ENCODE assay signal across 16 cellular contexts in genomic region chr1:29355375-29355774, GRCh38.
DNase-seq lines count a peak whose midpoint lies in the region; ATAC-seq and TF ChIP-seq lines count a peak whose summit lies in the region.
"Had no signal": no experiment of that assay in that cellular context is flagged by ENCODE, and none has a peak within 500 bp of the region (broad histone marks: within the 10 kb centered on the region; RNA-seq: fewer than 3 reads in every experiment).

No MANE protein-coding gene starts in this region.

- POLR2A ChIA-PET in activated CD8-positive, alpha-beta T cell treated with anti-CD3 and anti-CD28 coated beads for 36 hours (lab: Charles Lee), result no interaction called here
- POLR2A ChIA-PET in activated CD8-positive, alpha-beta T cell treated with anti-CD3 and anti-CD28 coated beads, Interleukin-2, amount 10 ng/mL, durations not matched to agents 7 days and 5 days (lab: Charles Lee), result no interaction called here

- DNase-seq in activated CD8-positive, alpha-beta T cell treated with anti-CD3 and anti-CD28 coated beads for 36 hours, result peak; percentile 4
- no peak for DNase-seq in activated CD8-positive, alpha-beta T cell treated with anti-CD3 and anti-CD28 coated beads, Interleukin-2, amount 10 ng/mL, durations not matched to agents 7 days and 5 days
- DNase-seq in COR-L47 (lab: John Stamatoyannopoulos, UW), result peak; percentile 58
- DNase-seq in NCI-H2081 treated with DMSO at 0.1 percent for 48 hours (lab: John Stamatoyannopoulos, UW), result peak; percentile 45
- no peak for DNase-seq in osteocyte (ENCODE audit: extremely low spot score, unreplicated experiment)
- DNase-seq in stimulated activated CD4-positive, alpha-beta T cell treated with anti-CD3 and anti-CD28 coated beads, Interleukin-4, amount 100 ng/mL, for 4 hours, result no peak
- DNase-seq: CD4-positive, alpha-beta memory T cell; DMS79; HCEC 1CT; NCI-H1436; NCI-H2107; NCI-H446; SHP77 had no signal

- no peaks in the 10 kb centered on the region for H3K9me3 ChIP-seq in neural cell (ENCODE audit: low read length)

- peak overlapping the region; percentile 49 for H3K4me3 ChIP-seq in neural cell (ENCODE audit: low read length)

- peak; percentile 10 for ATAC-seq in activated CD8-positive, alpha-beta T cell treated with anti-CD3 and anti-CD28 coated beads for 36 hours
- ATAC-seq in activated CD8-positive, alpha-beta T cell treated with anti-CD3 and anti-CD28 coated beads, Interleukin-2, amount 10 ng/mL, durations not matched to agents 7 days and 5 days, result no peak
- ATAC-seq in GM18870 (IDR thresholded peaks at IDR 0.05; ENCODE audit: unreplicated experiment), result no peak
- ATAC-seq: SK-N-SH treated with all-trans-retinoic acid at 6 μM for 48 hours had no signal

- H3K79me2 ChIP-seq in neural cell (replicated peaks; ENCODE audit: insufficient read depth, low read length), result no peaks in the 10 kb centered on the region

- TF ChIP-seq CTCF in activated CD8-positive, alpha-beta T cell treated with anti-CD3 and anti-CD28 coated beads for 36 hours (IDR thresholded peaks at IDR 0.05), result no peak
- TF ChIP-seq CTCF in neural cell (IDR thresholded peaks at IDR 0.05; ENCODE audit: poor library complexity, severe bottlenecking), result peak; percentile 52
- no peak for TF ChIP-seq CTCF in osteocyte (IDR thresholded peaks at IDR 0.05)

- H3K9me2 ChIP-seq in neural cell (ENCODE audit: insufficient read depth, low read length), result no peaks in the 10 kb centered on the region

- TF ChIP-seq RAD21 in neural cell (conservative IDR thresholded peaks at IDR 0.05), result peak; percentile 46

- intact Hi-C loops in activated CD8-positive, alpha-beta T cell treated with anti-CD3 and anti-CD28 coated beads for 36 hours (cut with micrococcal nuclease), result no loop called here

- H4K20me1 ChIP-seq in neural cell (ENCODE audit: insufficient read depth), result no peaks in the 10 kb centered on the region

- H3K27me3 ChIP-seq in neural cell (ENCODE audit: insufficient read depth, low read depth, low read length), result no peaks in the 10 kb centered on the region

- no peak overlapping the region for H3K27ac Mint-ChIP-seq in activated CD8-positive, alpha-beta T cell treated with anti-CD3 and anti-CD28 coated beads for 36 hours
- H3K27ac Mint-ChIP-seq in activated CD8-positive, alpha-beta T cell treated with anti-CD3 and anti-CD28 coated beads, Interleukin-2, amount 10 ng/mL, durations not matched to agents 7 days and 5 days, result no peak overlapping the region
- no peak overlapping the region for H3K27ac Mint-ChIP-seq in osteocyte (ENCODE audit: unreplicated experiment)

- H3K9me3 Mint-ChIP-seq in activated CD8-positive, alpha-beta T cell treated with anti-CD3 and anti-CD28 coated beads for 36 hours, result no peaks in the 10 kb centered on the region
- H3K9me3 Mint-ChIP-seq in activated CD8-positive, alpha-beta T cell treated with anti-CD3 and anti-CD28 coated beads, Interleukin-2, amount 10 ng/mL, durations not matched to agents 7 days and 5 days (ENCODE audit: insufficient read depth), result no peaks in the 10 kb centered on the region
- no peaks in the 10 kb centered on the region for H3K9me3 Mint-ChIP-seq in osteocyte (ENCODE audit: unreplicated experiment)

- H3K4me1 Mint-ChIP-seq in activated CD8-positive, alpha-beta T cell treated with anti-CD3 and anti-CD28 coated beads for 36 hours (ENCODE audit: low read depth), result peaks cover 5% of the 10 kb centered on the region
- H3K4me1 Mint-ChIP-seq in activated CD8-positive, alpha-beta T cell treated with anti-CD3 and anti-CD28 coated beads, Interleukin-2, amount 10 ng/mL, durations not matched to agents 7 days and 5 days (ENCODE audit: low read depth), result peaks cover 7% of the 10 kb centered on the region
- H3K4me1 Mint-ChIP-seq in osteocyte (ENCODE audit: unreplicated experiment), result no peaks in the 10 kb centered on the region

- peak overlapping the region; percentile 18 for H3K4me2 ChIP-seq in neural cell (ENCODE audit: low read length)

- H3K36me3 Mint-ChIP-seq in activated CD8-positive, alpha-beta T cell treated with anti-CD3 and anti-CD28 coated beads for 36 hours (ENCODE audit: low read depth), result no peaks in the 10 kb centered on the region
- H3K36me3 Mint-ChIP-seq in activated CD8-positive, alpha-beta T cell treated with anti-CD3 and anti-CD28 coated beads, Interleukin-2, amount 10 ng/mL, durations not matched to agents 7 days and 5 days (ENCODE audit: low read depth), result no peaks in the 10 kb centered on the region
- no peaks in the 10 kb centered on the region for H3K36me3 Mint-ChIP-seq in osteocyte (ENCODE audit: unreplicated experiment)
- H3K36me3 Mint-ChIP-seq: CD4-positive, alpha-beta memory T cell had no signal

- peaks cover 3% of the 10 kb centered on the region for H3F3A ChIP-seq in neural cell (ENCODE audit: insufficient read depth, low read length, poor library complexity, severe bottlenecking)

- CTCF ChIA-PET in activated CD8-positive, alpha-beta T cell treated with anti-CD3 and anti-CD28 coated beads for 36 hours (lab: Charles Lee), result no interaction called here
- CTCF ChIA-PET in activated CD8-positive, alpha-beta T cell treated with anti-CD3 and anti-CD28 coated beads, Interleukin-2, amount 10 ng/mL, durations not matched to agents 7 days and 5 days (lab: Charles Lee), result no interaction called here

- peak overlapping the region; percentile 32 for H3K27ac ChIP-seq in neural cell (ENCODE audit: low read length)

- H3K4me3 Mint-ChIP-seq in activated CD8-positive, alpha-beta T cell treated with anti-CD3 and anti-CD28 coated beads for 36 hours, result no peak overlapping the region
- no peak overlapping the region for H3K4me3 Mint-ChIP-seq in activated CD8-positive, alpha-beta T cell treated with anti-CD3 and anti-CD28 coated beads, Interleukin-2, amount 10 ng/mL, durations not matched to agents 7 days and 5 days
- H3K4me3 Mint-ChIP-seq in osteocyte (ENCODE audit: unreplicated experiment), result no peak overlapping the region
- H3K4me3 Mint-ChIP-seq: CD4-positive, alpha-beta memory T cell had no signal

- peak; percentile 99 for TF ChIP-seq EP300 in neural cell (conservative IDR thresholded peaks at IDR 0.05; ENCODE audit: poor library complexity, severe bottlenecking)

- no peak overlapping the region for H3K9ac ChIP-seq in neural cell (ENCODE audit: low read length)

- no peak overlapping the region for H2AFZ ChIP-seq in neural cell (ENCODE audit: low read depth, low read length)

- H3K36me3 ChIP-seq in neural cell (ENCODE audit: insufficient read depth, low read length), result no peaks in the 10 kb centered on the region

- H3K27me3 Mint-ChIP-seq in activated CD8-positive, alpha-beta T cell treated with anti-CD3 and anti-CD28 coated beads for 36 hours, result peaks cover 15% of the 10 kb centered on the region
- peaks cover 22% of the 10 kb centered on the region for H3K27me3 Mint-ChIP-seq in activated CD8-positive, alpha-beta T cell treated with anti-CD3 and anti-CD28 coated beads, Interleukin-2, amount 10 ng/mL, durations not matched to agents 7 days and 5 days (ENCODE audit: low read depth)
- H3K27me3 Mint-ChIP-seq in osteocyte (ENCODE audit: unreplicated experiment), result peaks cover 9% of the 10 kb centered on the region

TF ChIP-seq in neural cell, 6 proteins besides CTCF, POLR2A, EP300 and RAD21:
- TF ChIP-seq MXI1 (conservative IDR thresholded peaks at IDR 0.05; ENCODE audit: poor library complexity, severe bottlenecking), result peak; percentile 55
- peak; percentile 100 for TF ChIP-seq POLR2AphosphoS5 (IDR thresholded peaks at IDR 0.05)
- peak; percentile 56 for TF ChIP-seq SMC3 (conservative IDR thresholded peaks at IDR 0.05; ENCODE audit: poor library complexity)
- no peak for TF ChIP-seq EZH2 (IDR thresholded peaks at IDR 0.05; ENCODE audit: borderline replicate concordance, insufficient read depth, low read length, poor library complexity, severe bottlenecking)
- TF ChIP-seq TAF1 (IDR thresholded peaks at IDR 0.05; ENCODE audit: low read depth), result peak; percentile 42
- TF ChIP-seq REST (IDR thresholded peaks at IDR 0.05; ENCODE audit: borderline replicate concordance), result peak; percentile 90

Comparison
In these comparisons a context has a peak if more than half of its experiments do, and no peak if none do; other contexts are left out.
1. DNase-seq: peak in activated CD8-positive, alpha-beta T cell treated with anti-CD3 and anti-CD28 coated beads for 36 hours (single experiment), COR-L47 (single experiment) and NCI-H2081 treated with DMSO at 0.1 percent for 48 hours (single experiment); none in activated CD8-positive, alpha-beta T cell treated with anti-CD3 and anti-CD28 coated beads, Interleukin-2, amount 10 ng/mL, durations not matched to agents 7 days and 5 days (single experiment), osteocyte (single experiment) and stimulated activated CD4-positive, alpha-beta T cell treated with anti-CD3 and anti-CD28 coated beads, Interleukin-4, amount 100 ng/mL, for 4 hours (0 of 2).